ENCODE assay signal across 35 cellular contexts in genomic region chr3:38622336-38622735, GRCh38. TPM values are rescaled to one million over a fixed set of nuclear protein-coding genes. Genes with fewer than 3 reads are reported as not detected.
"Had no signal": no experiment of that assay in that cellular context is flagged by ENCODE, and none has a peak within 500 bp of the region (broad histone marks: within the 10 kb centered on the region; RNA-seq: fewer than 3 reads in every experiment).

No MANE protein-coding gene starts in this region.

- H3K36me3 ChIP-seq: MG63 had no signal

- H3K9ac ChIP-seq: KMS-11 had no signal

- H3K27me3 ChIP-seq: MG63 had no signal

- H3K4me2 ChIP-seq: KMS-11 had no signal

- H3K27ac ChIP-seq: KMS-11 had no signal

- DNase-seq: Karpas-422, Kasumi-1, KG1, MG63, MM.1S, MV-4-11, NCI-H1048, NCI-H1092, NCI-H1092 treated with DMSO at 0.1 percent for 48 hours, NCI-H1105, NCI-H1105 treated with DMSO at 0.1 percent for 48 hours, NCI-H1417, NCI-H1417 treated with DMSO at 0.1 percent for 48 hours, NCI-H1436, NCI-H1436 treated with DMSO at 0.1 percent for 48 hours, NCI-H146, NCI-H1694, NCI-H1694 treated with DMSO at 0.1 percent for 48 hours, NCI-H187, NCI-H187 treated with DMSO at 0.1 percent for 48 hours, NCI-H1930, NCI-H2029, NCI-H2029 treated with DMSO at 0.1 percent for 48 hours, NCI-H2081, NCI-H2081 treated with DMSO at 0.1 percent for 48 hours, NCI-H2107, NCI-H2171, NCI-H2171 treated with DMSO at 0.1 percent for 48 hours, NCI-H226, NCI-H345, NCI-H446, NCI-H446 treated with DMSO at 0.1 percent for 48 hours, NCI-H510A had no signal

- H3K9me3 ChIP-seq: MG63 had no signal

- H3K4me3 ChIP-seq: MG63 had no signal

RNA-seq across cellular contexts. Expression of gene SCN5A, which starts 27.2 kb away (rescaled TPM):
- total RNA-seq: MCF 10A had no signal
